ENCODE assay signal across 11 cellular contexts in the genomic region with DNA sequence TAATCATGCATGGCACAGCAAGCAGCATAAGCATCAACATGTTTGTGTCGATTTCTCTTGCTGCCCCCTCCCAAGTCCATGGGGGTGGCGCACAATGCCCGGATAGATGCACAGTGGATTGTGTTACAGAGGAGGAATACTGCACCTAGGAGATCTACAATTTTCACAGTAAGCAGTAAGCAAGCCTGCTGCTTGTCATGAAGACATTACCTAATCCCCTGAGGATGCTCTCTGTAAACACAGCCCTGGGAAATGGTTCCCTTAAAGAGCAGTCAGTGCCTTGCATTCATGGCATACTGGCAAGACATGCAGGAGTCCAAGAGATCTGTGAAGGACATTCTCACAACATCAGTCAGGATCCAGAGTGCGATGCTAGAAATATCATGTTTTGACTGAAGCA.
DNase-seq lines count a peak whose midpoint lies in the region; ATAC-seq lines count a peak whose summit lies in the region.
"Had no signal": no experiment of that assay in that cellular context is flagged by ENCODE, and none has a peak within 500 bp of the region (broad histone marks: within the 10 kb centered on the region; RNA-seq: fewer than 3 reads in every experiment).

No MANE protein-coding gene starts in this region.

- peak; percentile 57 for DNase-seq in EH (ENCODE audit: low read depth)
- peak; percentile 7 for DNase-seq in NCI-H146 treated with DMSO at 0.1 percent for 48 hours (lab: John Stamatoyannopoulos, UW; ENCODE audit: unreplicated experiment)
- peak; percentile 50 for DNase-seq in astrocyte of the hippocampus (ENCODE audit: low read depth, low spot score)
- DNase-seq in kidney tubule cell (ENCODE audit: low spot score): peak; percentile 42
- no peak for DNase-seq in dedifferentiated amniotic fluid mesenchymal stem cell (ENCODE audit: extremely low spot score)
- DNase-seq in stimulated activated CD4-positive, alpha-beta T cell treated with anti-CD3 and anti-CD28 coated beads, Interleukin-15, amount 100 ng/mL, for 24 hours: no peak
- DNase-seq in NCI-H2196 (lab: John Stamatoyannopoulos, UW; ENCODE audit: unreplicated experiment): no peak
- DNase-seq: activated naive CD4-positive, alpha-beta T cell treated with anti-CD3 and anti-CD28 coated beads, Interleukin-2, amount 10 ng/mL, durations not matched to agents 7 days and 5 days; colonic mucosa; thyroid gland had no signal

- ATAC-seq in HG02763 (IDR thresholded peaks at IDR 0.05; ENCODE audit: unreplicated experiment): no peak

Comparison
In these comparisons a context has a peak if more than half of its experiments do, and no peak if none do; other contexts are left out.
1. DNase-seq: peak in EH (single experiment), NCI-H146 treated with DMSO at 0.1 percent for 48 hours (single experiment), astrocyte of the hippocampus (single experiment) and kidney tubule cell (single experiment); none in dedifferentiated amniotic fluid mesenchymal stem cell (single experiment), stimulated activated CD4-positive, alpha-beta T cell treated with anti-CD3 and anti-CD28 coated beads, Interleukin-15, amount 100 ng/mL, for 24 hours (single experiment) and NCI-H2196 (single experiment).